ENCODE assay signal across 10 cellular contexts in the genomic region with DNA sequence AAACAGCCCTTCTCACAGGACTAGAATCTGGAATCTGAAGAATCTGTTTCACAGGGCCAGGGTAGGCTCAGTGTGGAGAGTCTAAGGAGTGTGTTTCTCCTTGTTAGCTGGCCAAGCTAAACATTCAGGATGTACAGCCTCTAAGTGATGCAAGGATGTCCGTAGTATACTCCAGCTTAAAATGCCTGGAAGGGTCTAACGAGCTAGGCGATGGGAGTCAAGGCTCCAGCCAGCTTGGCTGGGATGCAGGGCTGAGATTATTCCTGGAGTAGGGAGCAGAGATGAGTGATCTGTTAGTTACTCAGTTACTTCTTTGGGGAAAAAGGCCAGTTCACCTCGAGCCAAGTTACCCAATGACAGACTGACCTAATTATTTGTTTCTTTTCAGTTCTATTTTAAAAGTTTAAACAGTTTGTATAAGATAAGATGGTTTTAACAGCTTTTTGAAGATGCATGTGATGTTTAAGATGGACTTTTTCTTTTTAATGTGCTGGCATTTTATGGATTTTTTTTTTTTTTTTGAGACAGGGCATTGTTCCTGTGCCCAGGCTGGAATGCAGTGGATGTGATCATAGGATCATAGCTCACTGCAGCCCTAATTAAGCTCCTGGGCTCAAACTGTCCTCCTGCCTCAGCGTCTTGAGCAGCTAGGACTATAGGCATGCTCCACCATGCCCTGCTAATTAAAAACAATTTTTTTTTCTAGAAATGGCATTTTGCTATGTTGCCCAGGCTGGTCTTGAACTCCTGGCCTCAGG. TPM values are rescaled to one million over a fixed set of nuclear protein-coding genes. Genes with fewer than 3 reads are reported as not detected.
DNase-seq lines count a peak whose midpoint lies in the region; ATAC-seq and TF ChIP-seq lines count a peak whose summit lies in the region.
"Had no signal": no experiment of that assay in that cellular context is flagged by ENCODE, and none has a peak within 500 bp of the region (broad histone marks: within the 10 kb centered on the region; RNA-seq: fewer than 3 reads in every experiment).

No MANE protein-coding gene starts in this region.

- 16% methylated on average over 5 of the region's 5 CpGs for WGBS in prostate gland

- CTCF ChIA-PET in Calu3 (lab: Charles Lee): interaction anchor here (0.9 to 1.0 kb wide), 2 partner anchors 29 to 41 kb away, joined by 3 read pairs; partner anchors contain the start of gene SYNE2
- CTCF ChIA-PET in activated CD8-positive, alpha-beta T cell treated with anti-CD3 and anti-CD28 coated beads for 36 hours (lab: Charles Lee): interaction anchor here (1.2 kb wide), 1 partner anchor 400 kb away, joined by 3 read pairs; the partner anchor contains the start of gene ESR2

- H3K36me3 Mint-ChIP-seq in Calu3 (ENCODE audit: insufficient read depth, unreplicated experiment): peaks cover 7% of the 10 kb centered on the region
- H3K36me3 Mint-ChIP-seq in activated CD8-positive, alpha-beta T cell treated with anti-CD3 and anti-CD28 coated beads for 36 hours (ENCODE audit: low read depth): peaks cover 2% of the 10 kb centered on the region

- H3K27ac ChIP-seq in VCaP (0 out of 2 replicates have a peak overlapping the region, but pooled peaks have one; percentile 10), prostate gland (no peak overlapping the region)

- BruUV-seq in Calu3 (replicated peaks; lab: Mats Ljungman, UMichigan): no TSS peak

- H3K27me3 ChIP-seq in prostate gland (replicated peaks; ENCODE audit: insufficient read depth): no peaks in the 10 kb centered on the region

- peak overlapping the region; percentile 33 for H3K27ac Mint-ChIP-seq in Calu3 (ENCODE audit: unreplicated experiment)
- H3K27ac Mint-ChIP-seq in activated CD8-positive, alpha-beta T cell treated with anti-CD3 and anti-CD28 coated beads for 36 hours: no peak overlapping the region
- H3K27ac Mint-ChIP-seq: stimulated activated naive CD8-positive, alpha-beta T cell treated with anti-CD3 and anti-CD28 coated beads, Interleukin-15, amount 100 ng/mL, for 72 hours had no signal

- no peak for DNase-seq in Calu3
- DNase-seq in Right ventricle myocardium superior: peak; percentile 64
- DNase-seq in prostate gland (ENCODE audit: low spot score): peak; percentile 23
- no peak for DNase-seq in cerebellum (ENCODE audit: low spot score)
- no peak for DNase-seq in activated CD8-positive, alpha-beta T cell treated with anti-CD3 and anti-CD28 coated beads for 36 hours
- no peak for DNase-seq in activated CD4-positive, alpha-beta T cell treated with anti-CD3 and anti-CD28 coated beads for 1 hour
- DNase-seq: activated T-cell treated with anti-CD3 and anti-CD28 coated beads, Interleukin-2, amount 50 U/mL, for 48 hours; stimulated activated naive CD8-positive, alpha-beta T cell treated with anti-CD3 and anti-CD28 coated beads, Interleukin-15, amount 100 ng/mL, for 72 hours had no signal

- H3K9me3 ChIP-seq in prostate gland: no peaks in the 10 kb centered on the region

- H3K4me1 Mint-ChIP-seq in Calu3 (ENCODE audit: low read depth, unreplicated experiment): peaks cover 60% of the 10 kb centered on the region
- H3K4me1 Mint-ChIP-seq in activated CD8-positive, alpha-beta T cell treated with anti-CD3 and anti-CD28 coated beads for 36 hours (ENCODE audit: low read depth): peaks cover 6% of the 10 kb centered on the region

- no peaks in the 10 kb centered on the region for H3K27me3 Mint-ChIP-seq in Calu3 (ENCODE audit: unreplicated experiment)
- H3K27me3 Mint-ChIP-seq in activated CD8-positive, alpha-beta T cell treated with anti-CD3 and anti-CD28 coated beads for 36 hours: no peaks in the 10 kb centered on the region
- H3K27me3 Mint-ChIP-seq: stimulated activated naive CD8-positive, alpha-beta T cell treated with anti-CD3 and anti-CD28 coated beads, Interleukin-15, amount 100 ng/mL, for 72 hours had no signal

- intact Hi-C loops in Calu3 (cut with micrococcal nuclease; ENCODE audit: unreplicated experiment): loop anchor here (2.0 kb wide), 1 partner anchor 29 kb away; no protein-coding TSS in a partner anchor
- intact Hi-C loops in Right ventricle myocardium superior (cut with DNase I): no loop called here
- intact Hi-C loops in prostate gland (cut with DNase I): loop anchor here (2.0 kb wide), 1 partner anchor 41 kb away; the partner anchor contains the start of gene SYNE2
- intact Hi-C loops in activated CD8-positive, alpha-beta T cell treated with anti-CD3 and anti-CD28 coated beads for 36 hours (cut with micrococcal nuclease): no loop called here

- TF ChIP-seq POLR2A in prostate gland (IDR thresholded peaks at IDR 0.05): no peak

- H3K36me3 ChIP-seq in prostate gland: no peaks in the 10 kb centered on the region

- peak; percentile 80 for ATAC-seq in Right ventricle myocardium superior (ENCODE audit: poor library complexity)
- ATAC-seq in HG03565 (IDR thresholded peaks at IDR 0.05; ENCODE audit: unreplicated experiment): no peak
- ATAC-seq in activated CD8-positive, alpha-beta T cell treated with anti-CD3 and anti-CD28 coated beads for 36 hours: no peak
- ATAC-seq: stimulated activated naive CD8-positive, alpha-beta T cell treated with anti-CD3 and anti-CD28 coated beads, Interleukin-15, amount 100 ng/mL, for 72 hours had no signal

- no peak overlapping the region for H3K4me3 ChIP-seq in prostate gland

- peak overlapping the region; percentile 34 for H3K4me3 Mint-ChIP-seq in Calu3 (ENCODE audit: low read depth, unreplicated experiment)
- H3K4me3 Mint-ChIP-seq in activated CD8-positive, alpha-beta T cell treated with anti-CD3 and anti-CD28 coated beads for 36 hours: no peak overlapping the region
- H3K4me3 Mint-ChIP-seq: stimulated activated naive CD8-positive, alpha-beta T cell treated with anti-CD3 and anti-CD28 coated beads, Interleukin-15, amount 100 ng/mL, for 72 hours had no signal

- H3K4me1 ChIP-seq in prostate gland (replicated peaks): no peaks in the 10 kb centered on the region

- POLR2A ChIA-PET in activated CD8-positive, alpha-beta T cell treated with anti-CD3 and anti-CD28 coated beads for 36 hours (lab: Charles Lee): interaction anchor here (0.7 kb wide), 1 partner anchor 73 kb away, joined by 3 read pairs; no protein-coding TSS in a partner anchor

- TF ChIP-seq CTCF in Calu3 (IDR thresholded peaks at IDR 0.05; ENCODE audit: unreplicated experiment) (no peak), VCaP (conservative IDR thresholded peaks at IDR 0.05) (no peak), prostate gland (IDR thresholded peaks at IDR 0.05) (no peak)
- no peak for TF ChIP-seq CTCF in activated CD8-positive, alpha-beta T cell treated with anti-CD3 and anti-CD28 coated beads for 36 hours (IDR thresholded peaks at IDR 0.05)

- H3K9me3 Mint-ChIP-seq in Calu3 (ENCODE audit: low read depth, unreplicated experiment): no peaks in the 10 kb centered on the region
- no peaks in the 10 kb centered on the region for H3K9me3 Mint-ChIP-seq in activated CD8-positive, alpha-beta T cell treated with anti-CD3 and anti-CD28 coated beads for 36 hours
- H3K9me3 Mint-ChIP-seq: stimulated activated naive CD8-positive, alpha-beta T cell treated with anti-CD3 and anti-CD28 coated beads, Interleukin-15, amount 100 ng/mL, for 72 hours had no signal

RNA-seq across cellular contexts. Expression of gene SYNE2, which starts 41.1 kb away (rescaled TPM):
- total RNA-seq in Calu3 (2022): 142 and 171 TPM in 2 replicates
- total RNA-seq in Right ventricle myocardium superior: 193 TPM
- 100 to 1,000 TPM; 104 to 390 TPM for total RNA-seq in prostate gland
- total RNA-seq in cerebellum: 167 TPM
- total RNA-seq in activated CD8-positive, alpha-beta T cell treated with anti-CD3 and anti-CD28 coated beads for 36 hours: 10 to 100 TPM; 28.1 to 29.0 TPM

Comparison
In these comparisons a context has a peak if more than half of its experiments do, and no peak if none do; other contexts are left out.
1. DNase-seq: peak in Right ventricle myocardium superior (single experiment) and prostate gland (single experiment); none in Calu3 (single experiment), cerebellum (single experiment), activated CD8-positive, alpha-beta T cell treated with anti-CD3 and anti-CD28 coated beads for 36 hours (single experiment) and activated CD4-positive, alpha-beta T cell treated with anti-CD3 and anti-CD28 coated beads for 1 hour (single experiment).
2. intact Hi-C loops: an anchor here in Calu3 (2.0 kb wide) and prostate gland (2.0 kb wide); none called in Right ventricle myocardium superior and activated CD8-positive, alpha-beta T cell treated with anti-CD3 and anti-CD28 coated beads for 36 hours.